ENCODE assay signal across 8 cellular contexts in genomic region chr19:47305309-47305751, GRCh38. TPM values are rescaled to one million over a fixed set of nuclear protein-coding genes. Genes with fewer than 3 reads are reported as not detected.
DNase-seq lines count a peak whose midpoint lies in the region; ATAC-seq and TF ChIP-seq lines count a peak whose summit lies in the region.

No MANE protein-coding gene starts in this region.

- TF ChIP-seq POLR2A in lower leg skin (IDR thresholded peaks at IDR 0.05) = no peak

- intact Hi-C loops in lower leg skin (cut with DNase I; ENCODE audit: low total_unique reads) = loop anchor here (10.0 kb wide), 1 partner anchor 99 kb away; no protein-coding TSS in a partner anchor

- TF ChIP-seq CTCF in WTC11 (IDR thresholded peaks at IDR 0.05) = peak; percentile 96
- peak in 1 of 3 donors; percentile 77 for TF ChIP-seq CTCF in lower leg skin (IDR thresholded peaks at IDR 0.05)

- no peaks in the 10 kb centered on the region for H3K9me3 Mint-ChIP-seq in WTC11

- DNase-seq in NCI-H1417 (lab: John Stamatoyannopoulos, UW) = peak; percentile 31 to 58 (median 51)
- no peak for DNase-seq in NCI-H1417 treated with DMSO at 0.1 percent for 48 hours (lab: John Stamatoyannopoulos, UW)
- DNase-seq in NCI-H1694 (lab: John Stamatoyannopoulos, UW) = peak; percentile 66
- DNase-seq in WTC11 (ENCODE audit: low spot score) = peak; percentile 88
- peak; percentile 54 for DNase-seq in cerebellar cortex (ENCODE audit: low spot score)
- DNase-seq in lower leg skin (ENCODE audit: low spot score in 2 of 2) = peak; percentile 76 to 97
- DNase-seq in stimulated activated CD8-positive, alpha-beta memory T cell treated with anti-CD3 and anti-CD28 coated beads, Interleukin-12 subunit alpha, Interleukin-12 subunit beta, amount 100 ng/mL, for 1 hour (ENCODE audit: low read depth) = peak; percentile 33

- peak overlapping the region; percentile 45; the same call in 1 of the 2 replicates for H3K4me3 Mint-ChIP-seq in WTC11

- H3K4me3 ChIP-seq in lower leg skin (ENCODE audit: low read depth, poor library complexity, severe bottlenecking) = no peak overlapping the region

- ATAC-seq in WTC11 = peak; percentile 81
- ATAC-seq in GM18909 (IDR thresholded peaks at IDR 0.05; ENCODE audit: poor library complexity, unreplicated experiment) = no peak

- H3K27ac Mint-ChIP-seq in WTC11 = peak overlapping the region; percentile 73; the same call in 1 of the 2 replicates

- H3K27me3 Mint-ChIP-seq in WTC11 (ENCODE audit: low read depth) = peaks cover 11% of the 10 kb centered on the region

- 2 to 4% methylated on average over 14 of the region's 14 CpGs for WGBS in lower leg skin, 2 donors

- H3K4me1 Mint-ChIP-seq in WTC11 = peaks cover 2% of the 10 kb centered on the region

- no peaks in the 10 kb centered on the region for H3K36me3 Mint-ChIP-seq in WTC11

- CTCF ChIA-PET in WTC11 (lab: Charles Lee) = interaction anchor here (0.7 to 2.5 kb wide), 7 partner anchors 13 to 196 kb away, joined by 3 to 16 read pairs (median 4); partner anchors contain the start of gene DHX34

- POLR2A ChIA-PET in WTC11 (lab: Charles Lee) = no interaction called here

TF ChIP-seq in WTC11, 78 proteins besides CTCF, POLR2A, EP300 and RAD21:
- TF ChIP-seq ZNF219 (CRISPR knock-in tag; IDR thresholded peaks at IDR 0.05; ENCODE audit: borderline replicate concordance) = no peak
- TF ChIP-seq MAX (CRISPR knock-in tag; IDR thresholded peaks at IDR 0.05) = peak; percentile 32; the same call in 1 of the 2 replicates

RNA-seq across cellular contexts. Expression of gene C5AR1, which starts 4.3 kb away (rescaled TPM):
- total RNA-seq in WTC11 (2021) (0.18 to 0.32 TPM (median 0.28 TPM) in 3 replicates), lower leg skin (1 to 10 TPM; 1.1 to 3.7 (median 2.0) TPM)

RNA-seq across cellular contexts. Expression of gene C5AR2, which starts 26.6 kb away (rescaled TPM):
- total RNA-seq in WTC11 (2021) (0.09 to 0.22 TPM (median 0.14 TPM) in 3 replicates), lower leg skin (1 to 10 TPM in 3 of 4 donors, under 1 TPM in 1; 0.91 to 3.5 (median 1.7) TPM)

RNA-seq across cellular contexts. Expression of gene INAFM1, which starts 30.6 kb away (rescaled TPM):
- 7.0 to 8.1 TPM (median 7.3 TPM) in 3 replicates for total RNA-seq in WTC11 (2021)
- total RNA-seq in lower leg skin = 10 to 100 TPM in 1 of 4 donors, 1 to 10 TPM in 3; 6.0 to 13.6 (median 8.2) TPM

RNA-seq across cellular contexts. Expression of gene DHX34, which starts 43.8 kb away (rescaled TPM):
- 35.6 to 36.5 TPM (median 35.6 TPM) in 3 replicates for total RNA-seq in WTC11 (2021)
- total RNA-seq in lower leg skin = 10 to 100 TPM; 11.1 to 28.7 (median 18.9) TPM

RNA-seq across cellular contexts. Expression of gene CCDC9, which starts 49.0 kb away (rescaled TPM):
- total RNA-seq in WTC11 (2021) = 30.4 to 37.7 TPM (median 33.0 TPM) in 3 replicates
- total RNA-seq in lower leg skin = 10 to 100 TPM; 26.4 to 46.6 (median 33.7) TPM
